Comparison of ENCODE assay signal across 8 cellular contexts in genomic region chr7:107874605-107875446, GRCh38. TPM values are rescaled to one million over a fixed set of nuclear protein-coding genes. Genes with fewer than 3 reads are reported as not detected.
DNase-seq lines count a peak whose midpoint lies in the region; ATAC-seq and TF ChIP-seq lines count a peak whose summit lies in the region.

No MANE protein-coding gene starts in this region.

- peak; percentile 79 for TF ChIP-seq RAD21 in neural cell (conservative IDR thresholded peaks at IDR 0.05)

- H3K9me2 ChIP-seq in neural cell (ENCODE audit: insufficient read depth, low read length): no peaks in the 10 kb centered on the region

- DNase-seq in AG08396 (ENCODE audit: low spot score): peak; percentile 61
- DNase-seq in GM12864 (ENCODE audit: low read depth): no peak
- DNase-seq in NCI-H2227 (lab: John Stamatoyannopoulos, UW; ENCODE audit: unreplicated experiment): peak; percentile 79
- DNase-seq in activated CD4-positive, alpha-beta T cell treated with anti-CD3 and anti-CD28 coated beads for 48 hours: peak; percentile 51
- DNase-seq in fibroblast of mammary gland (ENCODE audit: low read depth): peak; percentile 66
- DNase-seq in GM19238 (ENCODE audit: insufficient read length, low spot score): no peak

- H3K9me3 ChIP-seq in neural cell (ENCODE audit: low read length): no peaks in the 10 kb centered on the region

- H3K36me3 ChIP-seq in neural cell (ENCODE audit: insufficient read depth, low read length): no peaks in the 10 kb centered on the region

- no peaks in the 10 kb centered on the region for H3F3A ChIP-seq in neural cell (ENCODE audit: insufficient read depth, low read length, poor library complexity, severe bottlenecking)

- no peak for TF ChIP-seq EP300 in neural cell (conservative IDR thresholded peaks at IDR 0.05; ENCODE audit: poor library complexity, severe bottlenecking)

- no peaks in the 10 kb centered on the region for H3K79me2 ChIP-seq in neural cell (replicated peaks; ENCODE audit: insufficient read depth, low read length)

- no peaks in the 10 kb centered on the region for H4K20me1 ChIP-seq in neural cell (ENCODE audit: insufficient read depth)

- H3K27me3 ChIP-seq in neural cell (ENCODE audit: insufficient read depth, low read depth, low read length): no peaks in the 10 kb centered on the region

- no peak overlapping the region for H3K9ac ChIP-seq in neural cell (ENCODE audit: low read length)

- no peak overlapping the region for H2AFZ ChIP-seq in neural cell (ENCODE audit: low read depth, low read length)

- peak; percentile 63 for ATAC-seq in HG02981 (IDR thresholded peaks at IDR 0.05; ENCODE audit: unreplicated experiment)

- no peak overlapping the region for H3K4me2 ChIP-seq in neural cell (ENCODE audit: low read length)

- H3K27ac ChIP-seq in neural cell (ENCODE audit: low read length): no peak overlapping the region

- peak; percentile 72 for TF ChIP-seq CTCF in GM12864 (IDR thresholded peaks at IDR 0.05; ENCODE audit: low read depth, low read length, missing control alignments)
- TF ChIP-seq CTCF in fibroblast of mammary gland (conservative IDR thresholded peaks at IDR 0.05; ENCODE audit: control insufficient read depth, insufficient read depth, low read depth, low read length): peak; percentile 75
- peak; percentile 85 for TF ChIP-seq CTCF in neural cell (IDR thresholded peaks at IDR 0.05; ENCODE audit: poor library complexity, severe bottlenecking)

- H3K4me3 ChIP-seq in GM12864 (ENCODE audit: low read depth, low read length) (no peak overlapping the region), fibroblast of mammary gland (ENCODE audit: control insufficient read depth, low read depth, low read length) (no peak overlapping the region), neural cell (ENCODE audit: low read length) (no peak overlapping the region)

TF ChIP-seq in neural cell, 6 proteins besides CTCF, POLR2A, EP300 and RAD21:
- TF ChIP-seq EZH2 (IDR thresholded peaks at IDR 0.05; ENCODE audit: borderline replicate concordance, insufficient read depth, low read length, poor library complexity, severe bottlenecking) (no peak), SMC3 (conservative IDR thresholded peaks at IDR 0.05; ENCODE audit: poor library complexity) (peak; percentile 73), POLR2AphosphoS5 (IDR thresholded peaks at IDR 0.05) (peak; percentile 55)
TF ChIP-seq in neural cell: peak in this region for 2.

RNA-seq across cellular contexts. Expression of gene DLD, which starts 16.2 kb away (rescaled TPM):
- polyA plus RNA-seq in neural cell: 142 and 214 TPM in 2 replicates
- polyA minus RNA-seq in neural cell: 131 and 178 TPM in 2 replicates

Comparison
In these comparisons a context has a peak if more than half of its experiments do, and no peak if none do; other contexts are left out.
1. DNase-seq: peak in AG08396 (single experiment), NCI-H2227 (single experiment), activated CD4-positive, alpha-beta T cell treated with anti-CD3 and anti-CD28 coated beads for 48 hours (single experiment) and fibroblast of mammary gland (single experiment); none in GM12864 (single experiment) and GM19238 (single experiment).
2. Peak in every context shown above with its lines, with median percentiles within 50 percentile points of each other: CTCF ChIP-seq.